ENCODE assay signal across 1 cellular context in the genomic region with DNA sequence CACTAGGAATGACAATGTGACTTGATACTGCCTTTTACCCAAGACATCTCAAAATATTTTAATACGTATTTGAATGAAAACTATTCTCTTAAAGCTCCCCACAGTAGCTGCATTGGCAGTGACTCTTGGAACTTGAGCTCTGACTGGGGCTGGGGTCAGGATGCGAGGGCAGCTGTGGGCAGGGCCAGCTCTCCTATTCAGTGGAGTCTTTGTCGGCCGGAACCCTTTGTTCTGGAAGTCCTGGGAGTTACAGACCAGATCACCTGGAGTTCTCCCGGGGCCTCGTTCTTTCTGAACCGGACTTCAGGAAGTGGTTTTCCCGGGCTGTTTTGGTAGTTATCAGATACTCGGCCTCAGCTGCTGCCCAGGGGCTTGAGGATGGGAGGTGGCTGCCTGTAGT.
TF ChIP-seq lines count a peak whose summit lies in the region.

No MANE protein-coding gene starts in this region.

TF ChIP-seq in IMR-90, 13 proteins besides CTCF, POLR2A, EP300 and RAD21:
- TF ChIP-seq ELK1 (IDR thresholded peaks at IDR 0.05; ENCODE audit: borderline replicate concordance, low read depth, low read length): no peak
- no peak for TF ChIP-seq CEBPB (IDR thresholded peaks at IDR 0.05; ENCODE audit: low read depth, low read length)
- no peak for TF ChIP-seq MXI1 (IDR thresholded peaks at IDR 0.05; ENCODE audit: borderline replicate concordance, low read depth, low read length)
- no peak for TF ChIP-seq FOS (IDR thresholded peaks at IDR 0.05; ENCODE audit: low read depth, low read length)
- TF ChIP-seq SMC3 (IDR thresholded peaks at IDR 0.05; ENCODE audit: low read depth, low read length): no peak
- TF ChIP-seq NFE2L2 (IDR thresholded peaks at IDR 0.05; ENCODE audit: low read depth, low read length): no peak
